ENCODE assay signal across 8 cellular contexts in genomic region chr5:36744678-36745659, GRCh38.
DNase-seq lines count a peak whose midpoint lies in the region; ATAC-seq and TF ChIP-seq lines count a peak whose summit lies in the region.

No MANE protein-coding gene starts in this region.

- no peaks in the 10 kb centered on the region for H3K9me3 ChIP-seq in thoracic aorta

- no peaks in the 10 kb centered on the region for H3K36me3 ChIP-seq in thoracic aorta

- ATAC-seq in GM19043 (IDR thresholded peaks at IDR 0.05; ENCODE audit: low read depth, unreplicated experiment) (peak; percentile 64), HG03159 (IDR thresholded peaks at IDR 0.05; ENCODE audit: unreplicated experiment) (peak; percentile 72), thoracic aorta (ENCODE audit: insufficient number of reproducible peaks, low FRiP score, low read depth) (no peak)

- H3K27ac ChIP-seq in thoracic aorta, result no peak overlapping the region

- peaks cover 0 to 17% of the 10 kb centered on the region in 2 donors for H3K4me1 ChIP-seq in thoracic aorta (ENCODE audit: control insufficient read depth in 1 of 2, low read depth in 2 of 2)

- peak overlapping the region; percentile 72 for H3K4me3 ChIP-seq in epithelial cell of proximal tubule (ENCODE audit: low read depth, low read length)
- peak overlapping the region; percentile 70 for H3K4me3 ChIP-seq in thoracic aorta

- no peaks in the 10 kb centered on the region for H3K27me3 ChIP-seq in thoracic aorta (replicated peaks; ENCODE audit: insufficient read depth)

- DNase-seq in COLO668 (lab: John Stamatoyannopoulos, UW; ENCODE audit: unreplicated experiment), result peak; percentile 94
- peak; percentile 80 for DNase-seq in NCI-H2171 treated with DMSO at 0.1 percent for 48 hours (lab: John Stamatoyannopoulos, UW)
- peak; percentile 35 to 50 for DNase-seq in activated CD4-positive, alpha-beta T cell treated with anti-CD3 and anti-CD28 coated beads, Interleukin-2, amount 50 U/mL, for 48 hours
- no peak for DNase-seq in epithelial cell of proximal tubule (ENCODE audit: low read depth)
- peak; percentile 39 for DNase-seq in midbrain (lab: John Stamatoyannopoulos, UW)
- DNase-seq in thoracic aorta (ENCODE audit: low spot score), result no peak

- TF ChIP-seq CTCF in epithelial cell of proximal tubule (conservative IDR thresholded peaks at IDR 0.05; ENCODE audit: low read depth, low read length) (peak; percentile 73), thoracic aorta (IDR thresholded peaks at IDR 0.05) (peak; percentile 54)

Comparison
In these comparisons a context has a peak if more than half of its experiments do, and no peak if none do; other contexts are left out.
1. DNase-seq: peak in COLO668 (single experiment), NCI-H2171 treated with DMSO at 0.1 percent for 48 hours (single experiment), activated CD4-positive, alpha-beta T cell treated with anti-CD3 and anti-CD28 coated beads, Interleukin-2, amount 50 U/mL, for 48 hours (2 of 2) and midbrain (single experiment); none in epithelial cell of proximal tubule (single experiment) and thoracic aorta (single experiment).